22 cellular contexts compared by ENCODE assay signal in the genomic region with DNA sequence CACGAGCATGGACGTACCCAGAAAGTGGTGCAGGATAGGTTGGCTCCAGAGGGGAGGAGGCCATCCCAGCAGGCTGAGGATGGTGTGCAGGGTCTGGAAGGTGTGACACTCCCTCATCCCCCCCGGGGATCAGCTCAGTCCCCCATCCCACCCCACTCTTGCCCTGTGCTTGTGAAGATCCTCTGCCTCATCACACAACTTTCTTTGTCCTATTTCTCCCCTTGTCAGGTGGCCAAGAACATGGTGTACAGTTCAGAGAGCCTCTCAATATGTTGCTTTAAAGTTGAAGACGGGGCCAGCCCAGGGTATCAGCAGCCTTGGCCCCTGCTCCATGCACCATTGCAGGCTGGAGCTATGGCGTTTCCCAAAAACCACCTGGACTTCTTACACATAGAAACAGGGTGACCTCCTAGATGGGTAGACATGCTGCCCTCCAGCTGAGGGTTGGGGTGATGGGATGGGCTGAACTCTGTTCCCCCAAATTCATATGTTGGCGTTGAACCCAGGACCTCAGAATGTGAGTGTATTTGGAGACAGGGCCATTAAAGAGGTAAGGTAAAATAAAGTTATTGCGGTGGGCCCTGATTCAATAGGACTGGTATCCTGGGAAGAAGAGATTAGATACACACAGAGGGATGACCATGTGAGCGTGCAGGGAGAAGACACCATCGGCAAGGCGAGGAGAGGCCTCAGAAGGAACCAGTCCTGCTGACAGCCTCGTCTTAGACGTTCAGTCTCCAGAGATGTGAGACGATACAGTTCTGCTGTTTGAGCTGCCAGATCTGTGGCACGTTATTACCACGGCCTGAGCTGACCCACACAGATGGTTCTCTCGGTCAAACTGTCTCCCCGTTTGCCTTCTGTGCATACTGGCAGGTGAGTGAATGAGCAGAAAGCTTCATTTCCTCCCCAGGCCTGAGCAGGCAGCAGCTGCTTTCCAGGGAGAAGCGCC.
A peak's percentile ranks its signal among the peaks of the same experiment; 100 is the strongest.
DNase-seq lines count a peak whose midpoint lies in the region; ATAC-seq, FAIRE-seq and TF ChIP-seq lines count a peak whose summit lies in the region.
"Had no signal": no experiment of that assay in that cellular context is flagged by ENCODE, and none has a peak within 500 bp of the region (broad histone marks: within the 10 kb centered on the region; RNA-seq: fewer than 3 reads in every experiment).

No MANE protein-coding gene starts in this region.

- H3K4me3 ChIP-seq in heart right ventricle, result no peak overlapping the region
- H3K4me3 ChIP-seq: MG63, transverse colon had no signal

- H3K9me3 Mint-ChIP-seq in chondrocyte (ENCODE audit: low read depth) (no peaks in the 10 kb centered on the region), osteocyte (ENCODE audit: unreplicated experiment) (no peaks in the 10 kb centered on the region)
- H3K9me3 Mint-ChIP-seq: central memory CD8-positive, alpha-beta T cell; mesothelial cell of epicardium; nephron; stimulated activated memory B cell treated with anti-CD40 and anti-IgM and Interleukin-4, amounts not matched to agents 10 μg/mL and 1 μg/mL and 100 μg/mL, for 72 hours had no signal

- WGBS in heart right ventricle, 2 donors, result 60 to 67% methylated on average over 18 of the region's 18 CpGs

- TF ChIP-seq POLR2A in GM12891 (IDR thresholded peaks at IDR 0.05; ENCODE audit: low read depth, low read length), result no peak

- H3K27ac ChIP-seq in heart right ventricle, result peak overlapping the region in 9 of 10 donors; percentile 59 to 89 (median 81)

- H3K36me3 Mint-ChIP-seq in chondrocyte (ENCODE audit: low read depth) (no peaks in the 10 kb centered on the region), osteocyte (ENCODE audit: unreplicated experiment) (no peaks in the 10 kb centered on the region)
- H3K36me3 Mint-ChIP-seq: mesothelial cell of epicardium; stimulated activated memory B cell treated with anti-CD40 and anti-IgM and Interleukin-4, amounts not matched to agents 10 μg/mL and 1 μg/mL and 100 μg/mL, for 72 hours had no signal

- DNase-seq in heart right ventricle (no peak), Right ventricle myocardium inferior (ENCODE audit: missing footprints) (no peak), chondrocyte (ENCODE audit: low spot score) (peak; percentile 38), osteocyte (ENCODE audit: extremely low spot score, unreplicated experiment) (peak; percentile 56), T-helper 1 cell (no peak), GM12891 (ENCODE audit: insufficient read length, low spot score) (no peak)
- DNase-seq: activated gamma-delta T cell; COR-L47; IMR-90; MG63; NCI-H1694 treated with DMSO at 0.1 percent for 48 hours; NCI-H2227 treated with DMSO at 0.1 percent for 48 hours; SHP77 treated with DMSO at 0.1 percent for 48 hours; stimulated activated CD4-positive, alpha-beta T cell treated with anti-CD3 and anti-CD28 coated beads, Interleukin-15, amount 100 ng/mL, for 24 hours; transverse colon had no signal

- no peaks in the 10 kb centered on the region for H3K36me3 ChIP-seq in heart right ventricle
- H3K36me3 ChIP-seq: MG63, transverse colon had no signal

- intact Hi-C loops in heart right ventricle (cut with DNase I), result loop anchor here in 4 of 10 donors (2.0 to 10.0 kb wide), 8 partner anchors 120 to 275 kb away; a partner anchor contains a TSS
- intact Hi-C loops in Right ventricle myocardium inferior (cut with DNase I), result loop anchor here (2.0 to 5.0 kb wide), 3 partner anchors 125 to 273 kb away; a partner anchor contains a TSS

- no peak for FAIRE-seq in GM12891 (lab: Jason Lieb, UNC)
- FAIRE-seq: H54, keratinocyte had no signal

- no peaks in the 10 kb centered on the region for H3K9me3 ChIP-seq in heart right ventricle
- H3K9me3 ChIP-seq: MG63, transverse colon had no signal

- H3K4me3 Mint-ChIP-seq in chondrocyte (ENCODE audit: unreplicated experiment) (no peak overlapping the region), osteocyte (ENCODE audit: unreplicated experiment) (no peak overlapping the region)
- H3K4me3 Mint-ChIP-seq: central memory CD8-positive, alpha-beta T cell; mesothelial cell of epicardium; nephron; stimulated activated memory B cell treated with anti-CD40 and anti-IgM and Interleukin-4, amounts not matched to agents 10 μg/mL and 1 μg/mL and 100 μg/mL, for 72 hours had no signal

- TF ChIP-seq CTCF in heart right ventricle (IDR thresholded peaks at IDR 0.05) (no peak), chondrocyte (IDR thresholded peaks at IDR 0.05) (no peak), osteocyte (IDR thresholded peaks at IDR 0.05) (no peak)

- H3K27me3 ChIP-seq in heart right ventricle, result no peaks in the 10 kb centered on the region
- H3K27me3 ChIP-seq: MG63, transverse colon had no signal

- H3K4me1 Mint-ChIP-seq in chondrocyte (ENCODE audit: low read depth), result peaks cover 36% of the 10 kb centered on the region
- H3K4me1 Mint-ChIP-seq in osteocyte (ENCODE audit: unreplicated experiment), result peaks cover 18% of the 10 kb centered on the region
- H3K4me1 Mint-ChIP-seq: central memory CD8-positive, alpha-beta T cell had no signal

- peaks cover 16 to 69% (median 59%) of the 10 kb centered on the region in 9 donors for H3K4me1 ChIP-seq in heart right ventricle

- H3K27me3 Mint-ChIP-seq in chondrocyte (ENCODE audit: low read depth) (no peaks in the 10 kb centered on the region), osteocyte (ENCODE audit: unreplicated experiment) (no peaks in the 10 kb centered on the region)
- H3K27me3 Mint-ChIP-seq: central memory CD8-positive, alpha-beta T cell; stimulated activated memory B cell treated with anti-CD40 and anti-IgM and Interleukin-4, amounts not matched to agents 10 μg/mL and 1 μg/mL and 100 μg/mL, for 72 hours had no signal

- no peak overlapping the region for H3K27ac Mint-ChIP-seq in chondrocyte (ENCODE audit: unreplicated experiment)
- H3K27ac Mint-ChIP-seq in osteocyte (ENCODE audit: unreplicated experiment), result no peak overlapping the region
- H3K27ac Mint-ChIP-seq: mesothelial cell of epicardium; stimulated activated memory B cell treated with anti-CD40 and anti-IgM and Interleukin-4, amounts not matched to agents 10 μg/mL and 1 μg/mL and 100 μg/mL, for 72 hours had no signal

- no peak for ATAC-seq in heart right ventricle
- no peak for ATAC-seq in Right ventricle myocardium inferior
- ATAC-seq in HG03045 (IDR thresholded peaks at IDR 0.05; ENCODE audit: unreplicated experiment), result no peak
- ATAC-seq: stimulated activated memory B cell treated with anti-CD40 and anti-IgM and Interleukin-4, amounts not matched to agents 10 μg/mL and 1 μg/mL and 100 μg/mL, for 72 hours had no signal

TF ChIP-seq in GM12891, 5 proteins besides CTCF, POLR2A, EP300 and RAD21:
- TF ChIP-seq POU2F2 (IDR thresholded peaks at IDR 0.05; ENCODE audit: low read depth, low read length), result no peak
- no peak for TF ChIP-seq SPI1 (IDR thresholded peaks at IDR 0.05; ENCODE audit: low read depth, low read length)
- no peak for TF ChIP-seq PAX5 (IDR thresholded peaks at IDR 0.05; ENCODE audit: insufficient read depth, low read length, severe bottlenecking)
- TF ChIP-seq POLR2AphosphoS5 (IDR thresholded peaks at IDR 0.05; ENCODE audit: low read depth, low read length), result no peak
- TF ChIP-seq TAF1 (IDR thresholded peaks at IDR 0.05; ENCODE audit: low read depth, low read length), result no peak

Comparison
In these comparisons a context has a peak if more than half of its experiments do, and no peak if none do; other contexts are left out.
1. DNase-seq: peak in chondrocyte (single experiment) and osteocyte (single experiment); none in heart right ventricle (0 of 2), Right ventricle myocardium inferior (single experiment), T-helper 1 cell (0 of 5) and GM12891 (single experiment).